In the genomic region with DNA sequence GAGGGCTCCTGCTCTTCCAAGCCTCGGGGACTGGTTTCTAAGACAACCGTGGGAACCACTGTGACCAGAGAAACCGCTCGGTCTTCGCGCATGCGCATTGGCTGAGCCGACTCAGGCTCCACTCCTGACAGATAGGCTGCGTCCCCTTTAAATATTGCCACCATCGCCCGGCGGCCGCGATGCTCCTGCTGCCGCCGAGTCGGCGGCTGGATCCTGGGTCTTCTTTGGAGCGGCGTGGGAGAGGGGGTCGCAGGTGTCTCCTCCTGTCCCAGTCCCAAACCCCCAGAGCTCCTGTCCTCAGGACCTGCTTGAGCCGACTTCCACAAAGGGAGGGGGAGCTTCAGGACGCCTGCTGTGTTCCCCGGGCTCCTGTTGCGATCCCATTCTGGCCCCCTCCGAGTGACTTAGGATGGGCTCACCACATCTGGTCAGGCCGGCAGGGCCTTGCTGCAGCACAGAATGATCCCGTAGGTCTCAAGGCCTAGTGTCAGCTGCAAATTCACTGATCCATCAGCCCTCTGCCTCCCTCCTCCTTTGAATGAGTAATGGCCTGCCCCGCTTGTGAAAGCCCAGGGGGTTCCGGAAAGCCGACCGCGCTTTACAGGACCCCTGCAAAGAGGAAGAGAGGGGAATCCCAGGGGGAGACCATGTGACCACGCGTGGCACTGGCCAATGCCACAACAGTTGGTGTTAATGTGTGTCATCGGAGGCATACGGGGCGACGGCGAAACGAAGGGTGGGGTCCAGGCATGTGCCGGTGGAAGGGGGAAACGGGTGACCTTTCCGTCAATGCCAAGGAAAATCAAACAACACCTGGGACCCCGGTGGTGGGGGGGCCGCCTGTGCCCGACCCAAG, we compare ENCODE assay signal across 19 cellular contexts.
DNase-seq lines count a peak whose midpoint lies in the region; ATAC-seq and TF ChIP-seq lines count a peak whose summit lies in the region.
"Had no signal": no experiment of that assay in that cellular context is flagged by ENCODE, and none has a peak within 500 bp of the region (broad histone marks: within the 10 kb centered on the region; RNA-seq: fewer than 3 reads in every experiment).

No MANE protein-coding gene starts in this region.

- H3K9me3 ChIP-seq in PC-3 (ENCODE audit: low read length): peaks cover 28% of the 10 kb centered on the region
- H3K9me3 ChIP-seq: thoracic aorta had no signal

- no peaks in the 10 kb centered on the region for H3K4me1 ChIP-seq in PC-3 (ENCODE audit: insufficient read depth, low read length)

- no peaks in the 10 kb centered on the region for H3K9me2 ChIP-seq in PC-3 (replicated peaks; ENCODE audit: low read length)

- peaks cover 45% of the 10 kb centered on the region for H3K9me3 Mint-ChIP-seq in progenitor cell of endocrine pancreas (ENCODE audit: low read depth)

- intact Hi-C loops in PC-3 (cut with micrococcal nuclease): no loop called here

- no peak overlapping the region for H3K4me3 Mint-ChIP-seq in progenitor cell of endocrine pancreas (ENCODE audit: low read depth)
- H3K4me3 Mint-ChIP-seq: GM23338 had no signal

- peaks cover 6% of the 10 kb centered on the region for H3K36me3 Mint-ChIP-seq in progenitor cell of endocrine pancreas (ENCODE audit: insufficient read depth)

- H3K4me1 Mint-ChIP-seq in progenitor cell of endocrine pancreas (ENCODE audit: low read depth): no peaks in the 10 kb centered on the region
- H3K4me1 Mint-ChIP-seq: GM23338 had no signal

- CTCF ChIA-PET in PC-3 (lab: Charles Lee): no interaction called here

- no peaks in the 10 kb centered on the region for H3F3A ChIP-seq in PC-3 (ENCODE audit: low read length, unreplicated experiment)

- no peaks in the 10 kb centered on the region for H4K20me1 ChIP-seq in PC-3 (ENCODE audit: low read length)

- no peak overlapping the region for H3K4me3 ChIP-seq in PC-3 (ENCODE audit: low read length)
- H3K4me3 ChIP-seq: GM23338, skin epidermis, thoracic aorta had no signal

- H3K9ac ChIP-seq in PC-3 (ENCODE audit: low read length): no peak overlapping the region

- H3K27me3 Mint-ChIP-seq in progenitor cell of endocrine pancreas: no peaks in the 10 kb centered on the region

- POLR2A ChIA-PET in PC-3 (lab: Charles Lee; ENCODE audit: unreplicated experiment): no interaction called here

- TF ChIP-seq CTCF in GM10266 (IDR thresholded peaks at IDR 0.05; ENCODE audit: control insufficient read depth, insufficient read depth, low read depth, missing control alignments) (no peak), PC-3 (conservative IDR thresholded peaks at IDR 0.05; ENCODE audit: low read depth, low read length) (no peak), progenitor cell of endocrine pancreas (IDR thresholded peaks at IDR 0.05; ENCODE audit: unreplicated experiment) (no peak)

- no peak overlapping the region for H2AFZ ChIP-seq in PC-3 (ENCODE audit: low read length)
- H2AFZ ChIP-seq: GM23338 had no signal

- H3K79me2 ChIP-seq in PC-3 (ENCODE audit: low read length): no peaks in the 10 kb centered on the region

- no TSS peak for BruUV-seq in PC-3 (replicated peaks; lab: Mats Ljungman, UMichigan)

- no peak overlapping the region for H3K4me2 ChIP-seq in PC-3 (ENCODE audit: low read length)
- H3K4me2 ChIP-seq: GM23338 had no signal

- DNase-seq in Ammon's horn (ENCODE audit: low spot score) (peak; percentile 2), GM10266 (ENCODE audit: extremely low spot score) (peak; percentile 12), PC-3 (peak; percentile 0), medulla oblongata (ENCODE audit: extremely low spot score) (peak; percentile 1), progenitor cell of endocrine pancreas (ENCODE audit: low spot score, unreplicated experiment) (no peak), NCI-H2196 treated with DMSO at 0.1 percent for 48 hours (lab: John Stamatoyannopoulos, UW; ENCODE audit: unreplicated experiment) (no peak), amygdala (lab: John Stamatoyannopoulos, UW) (no peak)
- DNase-seq: central memory CD4-positive, alpha-beta T cell; hippocampal formation; KBM-7; NCI-H1092; stimulated activated CD4-positive, alpha-beta T cell treated with anti-CD3 and anti-CD28 coated beads, Interleukin-4, amount 100 ng/mL, for 4 hours; stimulated activated CD8-positive, alpha-beta memory T cell treated with anti-CD3 and anti-CD28 coated beads, Interleukin-4, amount 100 ng/mL, for 48 hours had no signal

- H3K36me3 ChIP-seq in PC-3 (ENCODE audit: low read depth, low read length): no peaks in the 10 kb centered on the region
- H3K36me3 ChIP-seq: thoracic aorta had no signal

- no peak overlapping the region for H3K27ac Mint-ChIP-seq in progenitor cell of endocrine pancreas
- H3K27ac Mint-ChIP-seq: activated T-helper 2 cell treated with anti-CD3 and anti-CD28 coated beads, Interferon-gamma antibody, Interleukin-2, Interleukin-4, amounts not matched to agents 10 μg/mL and 5 μg/mL and 100 μg/mL, durations not matched to agents 14 hours and 24 hours and 36 hours; GM23338 had no signal

- no peak overlapping the region for H3K27ac ChIP-seq in PC-3 (ENCODE audit: low read length)
- H3K27ac ChIP-seq: HL-60, skin epidermis, thoracic aorta had no signal

- no peaks in the 10 kb centered on the region for H3K27me3 ChIP-seq in PC-3 (ENCODE audit: low read length)

- no peak for ATAC-seq in PC-3
- ATAC-seq: activated CD4-positive, CD25-positive, alpha-beta regulatory T cell treated with anti-CD3 and anti-CD28 coated beads, Interleukin-2, amount 50 U/mL, for 24 hours; GM23338 had no signal

Comparison
In these comparisons a context has a peak if more than half of its experiments do, and no peak if none do; other contexts are left out.
1. DNase-seq: peak in Ammon's horn (single experiment), GM10266 (single experiment), PC-3 (single experiment) and medulla oblongata (single experiment); none in progenitor cell of endocrine pancreas (single experiment), NCI-H2196 treated with DMSO at 0.1 percent for 48 hours (single experiment) and amygdala (0 of 56).